ENCODE assay signal across 1 cellular context in the genomic region with DNA sequence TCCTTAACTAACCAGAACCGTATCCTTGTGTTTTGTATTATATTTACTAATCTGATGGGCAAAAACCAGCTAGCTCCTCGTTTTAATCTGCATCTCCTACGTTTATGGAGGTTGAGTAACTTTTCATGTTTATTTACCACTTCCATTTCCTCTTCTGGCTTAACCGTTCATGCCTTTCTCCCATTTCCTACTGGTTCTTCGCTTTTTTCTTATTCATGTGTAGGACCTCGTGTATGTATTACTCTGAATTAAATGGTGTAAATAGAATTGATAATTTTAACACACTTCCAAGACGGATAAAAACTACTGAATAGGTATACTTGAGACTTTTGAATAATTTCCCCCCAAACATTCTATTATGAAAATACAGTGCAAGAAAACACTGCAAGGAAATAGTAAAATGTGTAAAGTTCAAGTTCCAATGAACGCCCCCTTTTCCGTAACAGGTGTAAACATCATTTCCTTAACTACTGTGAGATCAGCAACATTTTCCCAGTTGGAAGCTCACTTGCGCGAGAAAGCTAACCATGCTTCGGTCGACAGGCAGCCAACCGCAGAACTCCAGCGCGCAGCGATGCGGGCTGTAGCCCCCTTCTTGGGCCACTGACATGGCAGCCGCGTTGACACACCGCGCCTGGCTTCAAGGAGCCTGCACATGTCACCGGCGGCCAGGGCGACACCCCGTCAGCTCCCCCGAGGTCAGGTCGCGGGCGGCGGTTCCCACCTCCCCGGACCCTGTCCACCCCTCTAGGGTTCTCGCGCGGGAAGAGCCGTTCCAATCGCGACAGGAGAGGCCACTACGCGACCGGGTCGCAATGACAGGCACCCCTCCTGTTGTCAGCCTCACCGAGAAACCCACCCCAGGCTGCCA.
TF ChIP-seq lines count a peak whose summit lies in the region.

No MANE protein-coding gene starts in this region.

TF ChIP-seq in HepG2, 621 proteins besides CTCF, POLR2A, EP300 and RAD21 (continued from another document and continues in another):
- TF ChIP-seq, protein P1, sequence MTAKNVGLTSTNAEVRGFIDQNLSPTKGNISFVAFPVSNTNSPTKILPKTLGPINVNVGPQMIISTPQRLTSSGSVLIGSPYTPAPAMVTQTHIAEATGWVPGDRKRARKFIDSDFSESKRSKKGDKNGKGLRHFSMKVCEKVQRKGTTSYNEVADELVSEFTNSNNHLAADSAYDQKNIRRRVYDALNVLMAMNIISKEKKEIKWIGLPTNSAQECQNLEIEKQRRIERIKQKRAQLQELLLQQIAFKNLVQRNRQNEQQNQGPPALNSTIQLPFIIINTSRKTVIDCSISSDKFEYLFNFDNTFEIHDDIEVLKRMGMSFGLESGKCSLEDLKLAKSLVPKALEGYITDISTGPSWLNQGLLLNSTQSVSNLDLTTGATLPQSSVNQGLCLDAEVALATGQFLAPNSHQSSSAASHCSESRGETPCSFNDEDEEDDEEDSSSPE (CRISPR knock-in tag; IDR thresholded peaks at IDR 0.05), result no peak
- no peak for TF ChIP-seq RFX1 (IDR thresholded peaks at IDR 0.05)
- TF ChIP-seq, protein P2, sequence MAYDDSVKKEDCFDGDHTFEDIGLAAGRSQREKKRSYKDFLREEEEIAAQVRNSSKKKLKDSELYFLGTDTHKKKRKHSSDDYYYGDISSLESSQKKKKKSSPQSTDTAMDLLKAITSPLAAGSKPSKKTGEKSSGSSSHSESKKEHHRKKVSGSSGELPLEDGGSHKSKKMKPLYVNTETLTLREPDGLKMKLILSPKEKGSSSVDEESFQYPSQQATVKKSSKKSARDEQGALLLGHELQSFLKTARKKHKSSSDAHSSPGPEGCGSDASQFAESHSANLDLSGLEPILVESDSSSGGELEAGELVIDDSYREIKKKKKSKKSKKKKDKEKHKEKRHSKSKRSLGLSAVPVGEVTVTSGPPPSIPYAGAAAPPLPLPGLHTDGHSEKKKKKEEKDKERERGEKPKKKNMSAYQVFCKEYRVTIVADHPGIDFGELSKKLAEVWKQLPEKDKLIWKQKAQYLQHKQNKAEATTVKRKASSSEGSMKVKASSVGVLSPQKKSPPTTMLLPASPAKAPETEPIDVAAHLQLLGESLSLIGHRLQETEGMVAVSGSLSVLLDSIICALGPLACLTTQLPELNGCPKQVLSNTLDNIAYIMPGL (CRISPR knock-in tag; IDR thresholded peaks at IDR 0.05; ENCODE audit: borderline replicate concordance in 1 of 2, low read depth in 1 of 2), result peak in 1 of 2 experiments; percentile 71; a peak in 2 of 4 replicates
- TF ChIP-seq MIER3 (CRISPR knock-in tag; IDR thresholded peaks at IDR 0.05; ENCODE audit: borderline replicate concordance), result 0 out of 2 replicates have a peak, but pooled peaks have one; percentile 10
- no peak for TF ChIP-seq ZNF512 (CRISPR knock-in tag; IDR thresholded peaks at IDR 0.05)
- no peak for TF ChIP-seq PLRG1 (conservative IDR thresholded peaks at IDR 0.05)
- TF ChIP-seq ZNF724P (CRISPR knock-in tag; IDR thresholded peaks at IDR 0.05; ENCODE audit: borderline replicate concordance), result 0 out of 2 replicates have a peak, but pooled peaks have one; percentile 29
- 0 out of 2 replicates have a peak, but pooled peaks have one; percentile 54 for TF ChIP-seq ZKSCAN5 (CRISPR knock-in tag; IDR thresholded peaks at IDR 0.05)
- TF ChIP-seq ZNF343 (CRISPR knock-in tag; IDR thresholded peaks at IDR 0.05), result no peak
- no peak for TF ChIP-seq HNRNPH1 (optimal IDR thresholded peaks at IDR 0.05; ENCODE audit: low read depth, low read length)
- TF ChIP-seq ZBTB20 (CRISPR knock-in tag; IDR thresholded peaks at IDR 0.05; ENCODE audit: borderline replicate concordance, low read depth), result peak; percentile 64; the same call in 1 of the 2 replicates
- TF ChIP-seq POLR2AphosphoS2 (IDR thresholded peaks at IDR 0.05; ENCODE audit: low read depth, low read length), result no peak
- no peak for TF ChIP-seq HOXA5 (CRISPR knock-in tag; IDR thresholded peaks at IDR 0.05)
- 0 out of 2 replicates have a peak, but pooled peaks have one; percentile 36 for TF ChIP-seq ZIK1 (CRISPR knock-in tag; IDR thresholded peaks at IDR 0.05; ENCODE audit: borderline replicate concordance, low read depth)
- TF ChIP-seq FOXM1 (CRISPR knock-in tag; IDR thresholded peaks at IDR 0.05), result no peak; the same call in 1 of the 2 replicates
- TF ChIP-seq SKI (IDR thresholded peaks at IDR 0.05; ENCODE audit: partially characterized antibody), result no peak
- no peak for TF ChIP-seq ARID2 (CRISPR knock-in tag; IDR thresholded peaks at IDR 0.05; ENCODE audit: borderline replicate concordance)
- TF ChIP-seq SIN3A (IDR thresholded peaks at IDR 0.05; ENCODE audit: borderline replicate concordance, low read depth, low read length), result no peak
- no peak for TF ChIP-seq MATR3 (CRISPR knock-in tag; IDR thresholded peaks at IDR 0.05)
- TF ChIP-seq ARNT (IDR thresholded peaks at IDR 0.05), result no peak
- TF ChIP-seq, protein P3, sequence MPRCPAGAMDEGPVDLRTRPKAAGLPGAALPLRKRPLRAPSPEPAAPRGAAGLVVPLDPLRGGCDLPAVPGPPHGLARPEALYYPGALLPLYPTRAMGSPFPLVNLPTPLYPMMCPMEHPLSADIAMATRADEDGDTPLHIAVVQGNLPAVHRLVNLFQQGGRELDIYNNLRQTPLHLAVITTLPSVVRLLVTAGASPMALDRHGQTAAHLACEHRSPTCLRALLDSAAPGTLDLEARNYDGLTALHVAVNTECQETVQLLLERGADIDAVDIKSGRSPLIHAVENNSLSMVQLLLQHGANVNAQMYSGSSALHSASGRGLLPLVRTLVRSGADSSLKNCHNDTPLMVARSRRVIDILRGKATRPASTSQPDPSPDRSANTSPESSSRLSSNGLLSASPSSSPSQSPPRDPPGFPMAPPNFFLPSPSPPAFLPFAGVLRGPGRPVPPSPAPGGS (CRISPR knock-in tag; IDR thresholded peaks at IDR 0.05), result no peak
- TF ChIP-seq NRL (CRISPR knock-in tag; IDR thresholded peaks at IDR 0.05; ENCODE audit: borderline replicate concordance), result no peak; the same call in 1 of the 2 replicates
- 0 out of 2 replicates have a peak, but pooled peaks have one; percentile 45 for TF ChIP-seq CBX2 (IDR thresholded peaks at IDR 0.05; ENCODE audit: low read depth, low read length)
- TF ChIP-seq CBX2 (CRISPR knock-in tag; IDR thresholded peaks at IDR 0.05; ENCODE audit: low read depth), result no peak
- no peak for TF ChIP-seq KLF16 (CRISPR knock-in tag; IDR thresholded peaks at IDR 0.05)
- 0 out of 2 replicates have a peak, but pooled peaks have one; percentile 46 for TF ChIP-seq ZNF703 (CRISPR knock-in tag; IDR thresholded peaks at IDR 0.05; ENCODE audit: borderline replicate concordance)
- no peak for TF ChIP-seq SP2 (CRISPR knock-in tag; IDR thresholded peaks at IDR 0.05)
- TF ChIP-seq ZBTB21 (CRISPR knock-in tag; IDR thresholded peaks at IDR 0.05), result no peak
- TF ChIP-seq ZBTB38 (CRISPR knock-in tag; IDR thresholded peaks at IDR 0.05), result no peak
- TF ChIP-seq ZBTB7A (CRISPR knock-in tag; IDR thresholded peaks at IDR 0.05), result peak; percentile 54; the same call in 1 of the 2 replicates
- no peak for TF ChIP-seq ZFX (CRISPR knock-in tag; IDR thresholded peaks at IDR 0.05; ENCODE audit: low read depth)
- 0 out of 2 replicates have a peak, but pooled peaks have one; percentile 26 for TF ChIP-seq CREM (IDR thresholded peaks at IDR 0.05)
- TF ChIP-seq CREM (CRISPR knock-in tag; IDR thresholded peaks at IDR 0.05), result no peak
- no peak for TF ChIP-seq ZNF382 (CRISPR knock-in tag; IDR thresholded peaks at IDR 0.05; ENCODE audit: borderline replicate concordance)
- no peak for TF ChIP-seq NFKB2 (CRISPR knock-in tag; IDR thresholded peaks at IDR 0.05; ENCODE audit: borderline replicate concordance)
- TF ChIP-seq KLF11 (CRISPR knock-in tag; IDR thresholded peaks at IDR 0.05), result no peak
- no peak for TF ChIP-seq ZNF34 (CRISPR knock-in tag; IDR thresholded peaks at IDR 0.05; ENCODE audit: borderline replicate concordance)
- TF ChIP-seq RXRA (CRISPR knock-in tag; IDR thresholded peaks at IDR 0.05), result no peak
- TF ChIP-seq, protein P4, sequence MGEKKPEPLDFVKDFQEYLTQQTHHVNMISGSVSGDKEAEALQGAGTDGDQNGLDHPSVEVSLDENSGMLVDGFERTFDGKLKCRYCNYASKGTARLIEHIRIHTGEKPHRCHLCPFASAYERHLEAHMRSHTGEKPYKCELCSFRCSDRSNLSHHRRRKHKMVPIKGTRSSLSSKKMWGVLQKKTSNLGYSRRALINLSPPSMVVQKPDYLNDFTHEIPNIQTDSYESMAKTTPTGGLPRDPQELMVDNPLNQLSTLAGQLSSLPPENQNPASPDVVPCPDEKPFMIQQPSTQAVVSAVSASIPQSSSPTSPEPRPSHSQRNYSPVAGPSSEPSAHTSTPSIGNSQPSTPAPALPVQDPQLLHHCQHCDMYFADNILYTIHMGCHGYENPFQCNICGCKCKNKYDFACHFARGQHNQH (CRISPR knock-in tag; IDR thresholded peaks at IDR 0.05), result no peak
- TF ChIP-seq MED1 (CRISPR knock-in tag; IDR thresholded peaks at IDR 0.05), result 0 out of 2 replicates have a peak, but pooled peaks have one; percentile 2
- no peak for TF ChIP-seq ZFY (CRISPR knock-in tag; IDR thresholded peaks at IDR 0.05)
- TF ChIP-seq ZMAT3 (CRISPR knock-in tag; conservative IDR thresholded peaks at IDR 0.05), result no peak
- peak; percentile 27 for TF ChIP-seq PHF20 (CRISPR knock-in tag; IDR thresholded peaks at IDR 0.05)
- TF ChIP-seq ZNF558 (CRISPR knock-in tag; IDR thresholded peaks at IDR 0.05; ENCODE audit: borderline replicate concordance), result 0 out of 2 replicates have a peak, but pooled peaks have one; percentile 82
- TF ChIP-seq RBFOX2 (IDR thresholded peaks at IDR 0.05; ENCODE audit: low read depth, low read length), result no peak
- TF ChIP-seq TBL1XR1 (IDR thresholded peaks at IDR 0.05; ENCODE audit: borderline replicate concordance, low read length, partially characterized antibody), result no peak
- no peak for TF ChIP-seq GTF2F1 (IDR thresholded peaks at IDR 0.05; ENCODE audit: low read length)
- TF ChIP-seq CEBPB (IDR thresholded peaks at IDR 0.05; ENCODE audit: borderline replicate concordance, low read depth, low read length), result no peak
- no peak for TF ChIP-seq ZNF441 (CRISPR knock-in tag; IDR thresholded peaks at IDR 0.05; ENCODE audit: borderline replicate concordance)
- no peak; the same call in 1 of the 2 replicates for TF ChIP-seq DR1 (CRISPR knock-in tag; IDR thresholded peaks at IDR 0.05)
- TF ChIP-seq ZGPAT (CRISPR knock-in tag; IDR thresholded peaks at IDR 0.05), result no peak
- 0 out of 2 replicates have a peak, but pooled peaks have one; percentile 61 for TF ChIP-seq IRX3 (CRISPR knock-in tag; IDR thresholded peaks at IDR 0.05; ENCODE audit: borderline replicate concordance, low read depth)
- no peak for TF ChIP-seq ZNF772 (CRISPR knock-in tag; IDR thresholded peaks at IDR 0.05)
- peak; percentile 59 for TF ChIP-seq HDAC1 (CRISPR knock-in tag; IDR thresholded peaks at IDR 0.05)
- TF ChIP-seq TSC22D2 (CRISPR knock-in tag; IDR thresholded peaks at IDR 0.05; ENCODE audit: borderline replicate concordance), result no peak
- TF ChIP-seq ZNF274 (CRISPR knock-in tag; IDR thresholded peaks at IDR 0.05), result no peak
- TF ChIP-seq, protein P5, sequence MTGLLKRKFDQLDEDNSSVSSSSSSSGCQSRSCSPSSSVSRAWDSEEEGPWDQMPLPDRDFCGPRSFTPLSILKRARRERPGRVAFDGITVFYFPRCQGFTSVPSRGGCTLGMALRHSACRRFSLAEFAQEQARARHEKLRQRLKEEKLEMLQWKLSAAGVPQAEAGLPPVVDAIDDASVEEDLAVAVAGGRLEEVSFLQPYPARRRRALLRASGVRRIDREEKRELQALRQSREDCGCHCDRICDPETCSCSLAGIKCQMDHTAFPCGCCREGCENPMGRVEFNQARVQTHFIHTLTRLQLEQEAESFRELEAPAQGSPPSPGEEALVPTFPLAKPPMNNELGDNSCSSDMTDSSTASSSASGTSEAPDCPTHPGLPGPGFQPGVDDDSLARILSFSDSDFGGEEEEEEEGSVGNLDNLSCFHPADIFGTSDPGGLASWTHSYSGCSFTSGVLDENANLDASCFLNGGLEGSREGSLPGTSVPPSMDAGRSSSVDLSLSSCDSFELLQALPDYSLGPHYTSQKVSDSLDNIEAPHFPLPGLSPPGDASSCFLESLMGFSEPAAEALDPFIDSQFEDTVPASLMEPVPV (CRISPR knock-in tag; IDR thresholded peaks at IDR 0.05), result 0 out of 2 replicates have a peak, but pooled peaks have one; percentile 27
- TF ChIP-seq ELF3 (CRISPR knock-in tag; IDR thresholded peaks at IDR 0.05), result 0 out of 2 replicates have a peak, but pooled peaks have one; percentile 42
- TF ChIP-seq PAF1 (CRISPR knock-in tag; IDR thresholded peaks at IDR 0.05), result no peak
- peak; percentile 31; the same call in 1 of the 2 replicates for TF ChIP-seq MTERF4 (CRISPR knock-in tag; IDR thresholded peaks at IDR 0.05)
- no peak for TF ChIP-seq ZNF296 (CRISPR knock-in tag; conservative IDR thresholded peaks at IDR 0.05)
- TF ChIP-seq ZSCAN9 (CRISPR knock-in tag; IDR thresholded peaks at IDR 0.05; ENCODE audit: borderline replicate concordance), result no peak
- TF ChIP-seq ELF1 (CRISPR knock-in tag; IDR thresholded peaks at IDR 0.05), result no peak
- peak; percentile 38; the same call in 1 of the 2 replicates for TF ChIP-seq SAP130 (CRISPR knock-in tag; IDR thresholded peaks at IDR 0.05; ENCODE audit: low read depth)
